8 cellular contexts compared by ENCODE assay signal in genomic region chr11:62573006-62573591, GRCh38. TPM values are rescaled to one million over a fixed set of nuclear protein-coding genes. Genes with fewer than 3 reads are reported as not detected.
A peak's percentile ranks its signal among the peaks of the same experiment; 100 is the strongest.
DNase-seq lines count a peak whose midpoint lies in the region; ATAC-seq and TF ChIP-seq lines count a peak whose summit lies in the region.

No MANE protein-coding gene starts in this region.

- peak; percentile 42 for DNase-seq in EH (ENCODE audit: low read depth)
- DNase-seq in activated effector memory CD4-positive, alpha-beta T cell treated with anti-CD3 and anti-CD28 coated beads, Interleukin-2, amount 50 U/mL, for 16 hours, result peak; percentile 73
- no peak for DNase-seq in left ventricle myocardium superior
- DNase-seq in gastrocnemius medialis, result no peak
- DNase-seq in DMS153 (lab: John Stamatoyannopoulos, UW), result no peak
- no peak for DNase-seq in kidney glomerular epithelial cell (lab: John Stamatoyannopoulos, UW)
- no peak for DNase-seq in NCI-H1048 (lab: John Stamatoyannopoulos, UW)

- H3K27ac ChIP-seq in HUES64 (ENCODE audit: low read depth, low read length), result peak overlapping the region; percentile 75
- H3K27ac ChIP-seq in gastrocnemius medialis, result peak overlapping the region; percentile 88 to 94 (median 93)

- ATAC-seq in left ventricle myocardium superior, result peak; percentile 1
- peak; percentile 3 to 7 for ATAC-seq in gastrocnemius medialis

- H3K9me3 ChIP-seq in HUES64 (ENCODE audit: insufficient read depth, low read depth, low read length) (no peaks in the 10 kb centered on the region), gastrocnemius medialis (no peaks in the 10 kb centered on the region)

- in situ Hi-C loops in gastrocnemius medialis (cut with MboI; ENCODE audit: low sequenced_read_pairs in 4 of 4), result no loop called here

- H3K4me1 ChIP-seq in HUES64 (ENCODE audit: insufficient read depth, low read length), result peaks cover 24% of the 10 kb centered on the region; the same call in 1 of the 2 replicates
- H3K4me1 ChIP-seq in gastrocnemius medialis, result peaks cover 54 to 61% of the 10 kb centered on the region in 2 donors

- TF ChIP-seq CTCF in gastrocnemius medialis (IDR thresholded peaks at IDR 0.05 in 4 of 5, conservative IDR thresholded peaks at IDR 0.05 in 1 of 5), result no peak

- TF ChIP-seq POLR2A in gastrocnemius medialis (IDR thresholded peaks at IDR 0.05), result no peak

- peak overlapping the region; percentile 92 for H3K4me3 ChIP-seq in HUES64 (ENCODE audit: low read length)
- peak overlapping the region; percentile 84 to 97 (median 90) for H3K4me3 ChIP-seq in gastrocnemius medialis

- WGBS in HUES64, result under 1% methylated on average over 33 of the region's 33 CpGs

- H3K27me3 ChIP-seq in HUES64 (ENCODE audit: insufficient read depth, low read length) (no peaks in the 10 kb centered on the region), gastrocnemius medialis (no peaks in the 10 kb centered on the region)

- intact Hi-C loops in left ventricle myocardium superior (cut with micrococcal nuclease) (no loop called here), gastrocnemius medialis (cut with DNase I; ENCODE audit: low total_unique reads) (no loop called here)

- peaks cover 65% of the 10 kb centered on the region for H3K36me3 ChIP-seq in HUES64 (ENCODE audit: insufficient read depth, low read length)
- peaks cover 0 to 56% of the 10 kb centered on the region in 2 donors for H3K36me3 ChIP-seq in gastrocnemius medialis

- H3K9ac ChIP-seq in HUES64 (ENCODE audit: low read depth, low read length), result peak overlapping the region; percentile 98

RNA-seq across cellular contexts. Expression of gene EEF1G, which starts 0.6 kb away (rescaled TPM):
- 1,523 TPM for polyA plus RNA-seq in HUES64 (2013, experiment 1 of 2)
- polyA plus RNA-seq in HUES64 (2013, experiment 2 of 2), result 1,614 TPM
- total RNA-seq in left ventricle myocardium superior (804 TPM), gastrocnemius medialis (1,000 to 10,000 TPM; 1,797 to 2,946 (median 1,897) TPM)

RNA-seq across cellular contexts. Expression of gene TUT1, which starts 18.2 kb away (rescaled TPM):
- 11.8 TPM for polyA plus RNA-seq in HUES64 (2013, experiment 1 of 2)
- polyA plus RNA-seq in HUES64 (2013, experiment 2 of 2), result 13.8 TPM
- total RNA-seq in left ventricle myocardium superior, result 12.3 TPM
- 10 to 100 TPM in 3 of 4 donors, 1 to 10 TPM in 1; 7.8 to 15.7 (median 11.7) TPM for total RNA-seq in gastrocnemius medialis

RNA-seq across cellular contexts. Expression of gene AHNAK, which starts 26.5 kb away (rescaled TPM):
- polyA plus RNA-seq in HUES64 (2013, experiment 1 of 2), result 3.4 TPM
- polyA plus RNA-seq in HUES64 (2013, experiment 2 of 2), result 4.6 TPM
- total RNA-seq in left ventricle myocardium superior (354 TPM), gastrocnemius medialis (1,000 to 10,000 TPM in 1 of 4 donors, 100 to 1,000 TPM in 3; 374 to 1,261 (median 571) TPM)

RNA-seq across cellular contexts. Expression of gene MTA2, which starts 28.6 kb away (rescaled TPM):
- polyA plus RNA-seq in HUES64 (2013, experiment 1 of 2), result 99.8 TPM
- polyA plus RNA-seq in HUES64 (2013, experiment 2 of 2), result 97.7 TPM
- 33.1 TPM for total RNA-seq in left ventricle myocardium superior
- 10 to 100 TPM; 28.0 to 47.1 (median 31.7) TPM for total RNA-seq in gastrocnemius medialis

RNA-seq across cellular contexts. Expression of gene EML3, which starts 39.5 kb away (rescaled TPM):
- 10.8 TPM for polyA plus RNA-seq in HUES64 (2013, experiment 1 of 2)
- 11.2 TPM for polyA plus RNA-seq in HUES64 (2013, experiment 2 of 2)
- total RNA-seq in left ventricle myocardium superior, result 12.9 TPM
- total RNA-seq in gastrocnemius medialis, result 1 to 10 TPM; 4.7 to 7.9 (median 7.0) TPM

Comparison
In these comparisons a context has a peak if more than half of its experiments do, and no peak if none do; other contexts are left out.
1. DNase-seq: peak in EH (single experiment) and activated effector memory CD4-positive, alpha-beta T cell treated with anti-CD3 and anti-CD28 coated beads, Interleukin-2, amount 50 U/mL, for 16 hours (single experiment); none in left ventricle myocardium superior (single experiment), gastrocnemius medialis (0 of 2), DMS153 (single experiment), kidney glomerular epithelial cell (single experiment) and NCI-H1048 (single experiment).